In the genomic region with DNA sequence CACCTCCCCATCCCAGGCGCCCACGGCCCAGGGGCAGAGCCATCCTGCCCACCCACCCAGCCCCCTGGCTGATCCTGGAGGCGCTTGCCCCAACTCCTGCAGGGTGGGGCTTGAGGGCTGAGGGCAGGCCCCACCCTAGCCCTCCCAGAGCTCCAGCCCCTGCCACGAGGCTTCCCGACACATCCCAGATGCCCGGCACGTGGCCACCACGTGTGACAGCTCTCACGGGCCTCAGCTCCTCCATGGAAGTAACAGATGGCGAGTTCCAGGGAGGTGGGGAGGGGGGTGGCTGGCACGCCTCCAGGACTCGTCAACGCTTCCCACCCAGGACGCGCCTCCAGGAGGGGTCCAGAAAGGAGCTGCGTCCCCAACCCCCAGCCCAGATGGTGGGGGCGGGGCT, we compare ENCODE assay signal across 9 cellular contexts. TPM values are rescaled to one million over a fixed set of nuclear protein-coding genes. Genes with fewer than 3 reads are reported as not detected.
DNase-seq lines count a peak whose midpoint lies in the region; ATAC-seq and TF ChIP-seq lines count a peak whose summit lies in the region.
"Had no signal": no experiment of that assay in that cellular context is flagged by ENCODE, and none has a peak within 500 bp of the region (broad histone marks: within the 10 kb centered on the region; RNA-seq: fewer than 3 reads in every experiment).

No MANE protein-coding gene starts in this region.

- H3K9me3 ChIP-seq in DND-41 (ENCODE audit: insufficient read depth, low read length, severe bottlenecking): no peaks in the 10 kb centered on the region
- no peaks in the 10 kb centered on the region for H3K9me3 ChIP-seq in esophagus muscularis mucosa
- no peaks in the 10 kb centered on the region for H3K9me3 ChIP-seq in skeletal muscle tissue (ENCODE audit: control insufficient read depth in 3 of 3, low read length in 3 of 3)
- no peaks in the 10 kb centered on the region for H3K9me3 ChIP-seq in PC-9 (ENCODE audit: insufficient read depth, low read depth)

- CTCF ChIA-PET in PC-9 (lab: Charles Lee): no interaction called here

- H3K79me2 ChIP-seq in DND-41 (ENCODE audit: insufficient read depth, low read length) (peaks cover 15% of the 10 kb centered on the region), PC-9 (ENCODE audit: low read depth) (no peaks in the 10 kb centered on the region)

- no peaks in the 10 kb centered on the region for H3K9me2 ChIP-seq in PC-9 (ENCODE audit: insufficient read depth)

- H4K20me1 ChIP-seq in DND-41 (ENCODE audit: insufficient read depth, low read length) (peaks cover 53% of the 10 kb centered on the region), PC-9 (ENCODE audit: insufficient read depth) (no peaks in the 10 kb centered on the region)

- H3K27me3 ChIP-seq in DND-41 (ENCODE audit: insufficient read depth, low read length, poor library complexity) (no peaks in the 10 kb centered on the region), esophagus muscularis mucosa (no peaks in the 10 kb centered on the region), skeletal muscle tissue (ENCODE audit: control insufficient read depth in 3 of 3, insufficient read depth in 3 of 3, low read length in 3 of 3) (no peaks in the 10 kb centered on the region), PC-9 (ENCODE audit: insufficient read depth, low read depth) (no peaks in the 10 kb centered on the region)
- H3K27me3 ChIP-seq: foreskin keratinocyte had no signal

- BruUV-seq in PC-9 (replicated peaks; lab: Mats Ljungman, UMichigan): no TSS peak

- TF ChIP-seq CTCF in DND-41 (IDR thresholded peaks at IDR 0.05; ENCODE audit: borderline replicate concordance, extremely low read depth, low read length, poor library complexity, severe bottlenecking) (no peak), esophagus muscularis mucosa (IDR thresholded peaks at IDR 0.05) (no peak), PC-9 (conservative IDR thresholded peaks at IDR 0.05) (no peak)

- H3K27ac ChIP-seq in DND-41 (ENCODE audit: low read length): peak overlapping the region; percentile 65
- H3K27ac ChIP-seq in esophagus muscularis mucosa (replicated peaks in 1 of 4): peak overlapping the region; percentile 56 to 60 (median 58)
- H3K27ac ChIP-seq in skeletal muscle tissue (ENCODE audit: low read depth, low read length): peak overlapping the region; percentile 60
- no peak overlapping the region for H3K27ac ChIP-seq in PC-9
- H3K27ac ChIP-seq: foreskin keratinocyte had no signal

- ATAC-seq in DND-41 (ENCODE audit: insufficient read depth, low read depth): no peak; the same call in 1 of the 3 replicates
- no peak for ATAC-seq in HG03439 (IDR thresholded peaks at IDR 0.05; ENCODE audit: unreplicated experiment)
- ATAC-seq: foreskin keratinocyte had no signal

- H3K4me1 ChIP-seq in DND-41 (ENCODE audit: insufficient read depth, low read length) (peaks cover 40% of the 10 kb centered on the region), esophagus muscularis mucosa (peaks cover 23 to 33% (median 28%) of the 10 kb centered on the region in 4 donors), skeletal muscle tissue (ENCODE audit: control insufficient read depth in 3 of 3, insufficient read depth in 3 of 3, low read length in 3 of 3) (peaks cover 17 to 33% (median 26%) of the 10 kb centered on the region in 3 donors), PC-9 (replicated peaks; ENCODE audit: insufficient read depth) (no peaks in the 10 kb centered on the region)
- H3K4me1 ChIP-seq: foreskin keratinocyte had no signal

- H3K4me2 ChIP-seq in DND-41 (ENCODE audit: insufficient read depth, low read length) (no peak overlapping the region), PC-9 (no peak overlapping the region)

- intact Hi-C loops in esophagus muscularis mucosa (cut with DNase I) (no loop called here), PC-9 (cut with micrococcal nuclease; ENCODE audit: unreplicated experiment) (no loop called here)

- H3K9ac ChIP-seq in DND-41 (ENCODE audit: low read depth, low read length) (no peak overlapping the region), skeletal muscle tissue (ENCODE audit: low read depth in 1 of 3, low read length in 3 of 3) (no peak overlapping the region)

- no peak for TF ChIP-seq POLR2A in esophagus muscularis mucosa (IDR thresholded peaks at IDR 0.05; ENCODE audit: low read depth)

- TF ChIP-seq EP300 in esophagus muscularis mucosa (IDR thresholded peaks at IDR 0.05): no peak

- H3K4me3 ChIP-seq in DND-41 (ENCODE audit: low read depth in 1 of 2, low read length in 2 of 2) (no peak overlapping the region), esophagus muscularis mucosa (no peak overlapping the region), skeletal muscle tissue (ENCODE audit: low read length in 3 of 3) (no peak overlapping the region), PC-9 (no peak overlapping the region)

- DNase-seq in DND-41 (peak; percentile 54), NCI-H2171 (lab: John Stamatoyannopoulos, UW) (peak; percentile 98), esophagus muscularis mucosa (ENCODE audit: extremely low spot score) (no peak), MV-4-11 (lab: John Stamatoyannopoulos, UW) (no peak), HT-29 (ENCODE audit: low spot score) (no peak), PC-9 (no peak)
- DNase-seq: foreskin keratinocyte had no signal

- H2AFZ ChIP-seq in DND-41 (ENCODE audit: low read depth, low read length) (no peak overlapping the region), PC-9 (no peak overlapping the region)

- POLR2A ChIA-PET in PC-9 (lab: Charles Lee; ENCODE audit: unreplicated experiment): no interaction called here

- peaks cover 100% of the 10 kb centered on the region for H3K36me3 ChIP-seq in DND-41 (ENCODE audit: insufficient read depth, low read length)
- H3K36me3 ChIP-seq in esophagus muscularis mucosa: peaks cover 8 to 90% (median 68%) of the 10 kb centered on the region in 4 donors
- H3K36me3 ChIP-seq in skeletal muscle tissue (ENCODE audit: control insufficient read depth in 3 of 3, insufficient read depth in 3 of 3, low read length in 3 of 3): peaks cover 9 to 48% (median 28%) of the 10 kb centered on the region in 3 donors
- no peaks in the 10 kb centered on the region for H3K36me3 ChIP-seq in PC-9 (ENCODE audit: low read depth)

- 43% methylated on average over 8 of the region's 17 CpGs for WGBS in esophagus muscularis mucosa

- no peaks in the 10 kb centered on the region for H3F3A ChIP-seq in PC-9 (ENCODE audit: insufficient read depth, low read depth)

RNA-seq across cellular contexts. Expression of a gene that starts 29.1 kb away (rescaled TPM):
- total RNA-seq in esophagus muscularis mucosa (10 to 100 TPM; 50.5 to 89.9 (median 76.6) TPM), skeletal muscle tissue (92.4 TPM), PC-9 (2021) (44.4 and 50.4 TPM in 2 replicates)
- 23.8 and 30.5 TPM in 2 replicates for total RNA-seq in HT-29 (2014; rRNA removed; shearing (Covaris generic))

RNA-seq across cellular contexts. Expression of a gene that starts 34.4 kb away (rescaled TPM):
- not detected for total RNA-seq in esophagus muscularis mucosa
- total RNA-seq in skeletal muscle tissue: not detected
- not detected in 2 replicates for total RNA-seq in HT-29 (2014; rRNA removed; shearing (Covaris generic))
- not detected in 2 replicates for total RNA-seq in PC-9 (2021)
- total RNA-seq: foreskin keratinocyte had no signal

RNA-seq across cellular contexts. Expression of a gene that starts 48.9 kb away (rescaled TPM):
- not detected for total RNA-seq in esophagus muscularis mucosa
- total RNA-seq in skeletal muscle tissue: not detected
- total RNA-seq in HT-29 (2014; rRNA removed; shearing (Covaris generic)): not detected in 2 replicates
- not detected in 2 replicates for total RNA-seq in PC-9 (2021)
- total RNA-seq: foreskin keratinocyte had no signal

Comparison
In these comparisons a context has a peak if more than half of its experiments do, and no peak if none do; other contexts are left out.
1. DNase-seq: peak in DND-41 (single experiment) and NCI-H2171 (single experiment); none in esophagus muscularis mucosa (single experiment), MV-4-11 (single experiment), HT-29 (single experiment) and PC-9 (0 of 2).